8 cellular contexts compared by ENCODE assay signal in genomic region chr11:46700251-46701077, GRCh38.
A peak's percentile ranks its signal among the peaks of the same experiment; 100 is the strongest.
DNase-seq lines count a peak whose midpoint lies in the region; ATAC-seq, FAIRE-seq and TF ChIP-seq lines count a peak whose summit lies in the region.

TSS of gene ARHGAP1 (minus strand) at chr11:46700619. CDS start at chr11:46696107, 4,512 bp downstream.
TSS of gene ZNF408 (plus strand) at chr11:46701031. CDS start at chr11:46701048, 17 bp downstream.

- peak; percentile 86 for ATAC-seq in HG02981 (IDR thresholded peaks at IDR 0.05; ENCODE audit: unreplicated experiment)

- H3K9ac ChIP-seq in rectal smooth muscle tissue (ENCODE audit: low read length): peak within 1 kb of the TSS; percentile 66

- no peak for TF ChIP-seq CTCF in astrocyte of the cerebellum (IDR thresholded peaks at IDR 0.05; ENCODE audit: low read depth, low read length, missing control alignments)

- H3K4me1 ChIP-seq in rectal smooth muscle tissue (ENCODE audit: control insufficient read depth, insufficient read depth, low read length): peaks cover 23% of the 10 kb centered on the region

- H3K36me3 ChIP-seq in rectal smooth muscle tissue (ENCODE audit: control insufficient read depth, insufficient read depth, low read length): peaks cover 26% of the 10 kb centered on the region

- H3K27me3 ChIP-seq in rectal smooth muscle tissue (ENCODE audit: control insufficient read depth, insufficient read depth, low read length): no peaks in the 10 kb centered on the region

- peak within 1 kb of the TSS; percentile 94 for H3K27ac ChIP-seq in rectal smooth muscle tissue (ENCODE audit: low read depth, low read length)

- peak within 1 kb of the TSS; percentile 100 for H3K4me3 ChIP-seq in astrocyte of the cerebellum (ENCODE audit: low read depth, low read length)
- H3K4me3 ChIP-seq in rectal smooth muscle tissue (ENCODE audit: low read length): peak within 1 kb of the TSS; percentile 93

- DNase-seq in GM18507 (ENCODE audit: extremely low spot score, insufficient read length, low read depth) (peak; percentile 91), NCI-H2029 treated with DMSO at 0.1 percent for 48 hours (lab: John Stamatoyannopoulos, UW) (peak; percentile 95), T-helper 9 cell (peak; percentile 100), astrocyte of the cerebellum (ENCODE audit: low read depth) (peak; percentile 98), hepatic stellate cell (ENCODE audit: low spot score) (peak; percentile 98), cortex of kidney (lab: John Stamatoyannopoulos, UW) (no peak)

- in situ Hi-C loops in astrocyte of the cerebellum (cut with HindIII; ENCODE audit: low sequenced_read_pairs): no loop called here

- FAIRE-seq in GM18507 (lab: Jason Lieb, UNC): peak; percentile 98
